In the genomic region with DNA sequence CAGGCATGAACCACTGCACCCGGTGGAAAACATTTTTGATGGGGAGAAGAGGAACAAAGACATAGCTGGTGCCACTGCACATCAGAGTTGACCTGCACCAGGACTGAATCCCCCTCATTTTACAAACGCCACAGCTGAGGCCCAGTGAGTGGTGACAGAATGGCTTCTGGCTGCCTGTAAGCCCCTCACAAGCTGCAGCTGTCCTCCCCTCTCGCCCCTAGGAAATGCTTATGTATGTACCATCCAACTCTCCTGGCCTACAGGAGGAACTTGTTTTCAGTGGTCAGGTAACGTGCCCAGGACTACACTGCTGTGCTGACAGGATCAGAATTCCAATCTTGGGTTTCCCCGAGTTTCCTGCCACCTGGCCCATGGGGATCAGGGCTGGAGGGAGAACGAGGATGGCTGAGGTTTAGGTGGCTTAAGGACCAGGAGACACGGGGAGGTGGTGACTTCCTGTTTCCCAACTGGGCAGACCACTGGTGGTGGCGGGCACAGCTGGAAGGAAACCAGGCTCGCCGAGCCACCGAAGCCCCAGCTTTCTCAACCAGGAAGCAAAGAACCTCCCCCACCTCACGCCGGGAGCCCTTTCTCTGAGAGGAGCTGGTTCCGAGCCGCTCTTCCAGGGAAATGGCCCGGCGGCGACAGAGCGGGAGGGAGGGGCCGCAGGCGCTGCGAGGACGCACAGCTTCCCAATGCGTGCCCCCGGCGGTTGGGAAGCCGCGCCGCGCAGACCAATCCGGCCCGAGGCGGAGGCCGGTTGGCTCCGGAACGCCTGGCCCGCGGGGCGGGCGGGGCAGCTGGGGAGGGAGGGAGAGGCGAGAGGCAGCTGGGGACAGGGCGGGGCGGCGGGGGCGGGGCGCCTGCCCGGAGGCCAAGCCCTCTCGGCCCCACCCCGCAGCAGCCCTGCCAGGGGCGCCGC, we compare ENCODE assay signal across 8 cellular contexts. TPM values are rescaled to one million over a fixed set of nuclear protein-coding genes. Genes with fewer than 3 reads are reported as not detected.
A peak's percentile ranks its signal among the peaks of the same experiment; 100 is the strongest.
DNase-seq lines count a peak whose midpoint lies in the region; ATAC-seq and TF ChIP-seq lines count a peak whose summit lies in the region.

No MANE protein-coding gene starts in this region.

- no peaks in the 10 kb centered on the region for H3K79me2 ChIP-seq in OCI-LY1 (ENCODE audit: insufficient read depth, low read length)

- no peaks in the 10 kb centered on the region for H3K36me3 Mint-ChIP-seq in activated T-helper 17 cell treated with anti-CD3 and anti-CD28 coated beads, Interleukin-2, amount 50 U/mL, for 72 hours (ENCODE audit: low read depth)
- no peaks in the 10 kb centered on the region for H3K36me3 Mint-ChIP-seq in naive thymus-derived CD8-positive, alpha-beta T cell

- no peaks in the 10 kb centered on the region for H3K9me3 Mint-ChIP-seq in activated T-helper 17 cell treated with anti-CD3 and anti-CD28 coated beads, Interleukin-2, amount 50 U/mL, for 72 hours
- no peaks in the 10 kb centered on the region for H3K9me3 Mint-ChIP-seq in naive thymus-derived CD8-positive, alpha-beta T cell

- H3K27ac Mint-ChIP-seq in activated T-helper 17 cell treated with anti-CD3 and anti-CD28 coated beads, Interleukin-2, amount 50 U/mL, for 72 hours, result peak overlapping the region; percentile 79
- H3K27ac Mint-ChIP-seq in naive thymus-derived CD8-positive, alpha-beta T cell, result peak overlapping the region in 8 of 10 donors; percentile 11 to 76 (median 56)

- H3K27me3 ChIP-seq in HUES6 (ENCODE audit: control insufficient read depth, insufficient read depth, low read length), result no peaks in the 10 kb centered on the region
- 0 out of 2 replicates have a peak, but pooled peaks cover 7% of the 10 kb centered on the region for H3K27me3 ChIP-seq in OCI-LY1 (ENCODE audit: insufficient read depth, low read length)

- no peak for TF ChIP-seq CTCF in OCI-LY1 (IDR thresholded peaks at IDR 0.05; ENCODE audit: low read length)
- TF ChIP-seq CTCF in fibroblast of mammary gland (conservative IDR thresholded peaks at IDR 0.05; ENCODE audit: control insufficient read depth, insufficient read depth, low read depth, low read length), result no peak

- no peaks in the 10 kb centered on the region for H3F3A ChIP-seq in OCI-LY1 (ENCODE audit: insufficient read depth, low read length)

- H3K27me3 Mint-ChIP-seq in activated T-helper 17 cell treated with anti-CD3 and anti-CD28 coated beads, Interleukin-2, amount 50 U/mL, for 72 hours, result no peaks in the 10 kb centered on the region
- H3K27me3 Mint-ChIP-seq in naive thymus-derived CD8-positive, alpha-beta T cell, result no peaks in the 10 kb centered on the region

- H3K9me2 ChIP-seq in OCI-LY1 (ENCODE audit: low read depth, low read length), result no peaks in the 10 kb centered on the region

- DNase-seq in D341Med (ENCODE audit: low spot score), result peak; percentile 98
- DNase-seq in fibroblast of mammary gland (ENCODE audit: low read depth), result peak; percentile 86
- DNase-seq in naive thymus-derived CD8-positive, alpha-beta T cell, result peak in 6 of 10 donors; percentile 49 to 81 (median 64)
- peak; percentile 93 for DNase-seq in stimulated activated naive CD8-positive, alpha-beta T cell treated with anti-CD3 and anti-CD28 coated beads, Interleukin-15, Interleukin-2, amounts not matched to agents 100 U/mL and 50 U/mL, for 24 hours

- peak overlapping the region; percentile 87 for H3K4me2 ChIP-seq in OCI-LY1 (ENCODE audit: low read length)

- no peaks in the 10 kb centered on the region for H3K9me3 ChIP-seq in HUES6 (ENCODE audit: control insufficient read depth, insufficient read depth, low read depth, low read length)
- H3K9me3 ChIP-seq in OCI-LY1 (ENCODE audit: low read length), result no peaks in the 10 kb centered on the region

- peaks cover 12% of the 10 kb centered on the region for H3K4me1 ChIP-seq in HUES6 (ENCODE audit: control insufficient read depth, insufficient read depth, low read length)
- H3K4me1 ChIP-seq in OCI-LY1 (ENCODE audit: insufficient read depth, low read length, severe bottlenecking), result peaks cover 20% of the 10 kb centered on the region

- H3K36me3 ChIP-seq in HUES6 (ENCODE audit: control insufficient read depth, insufficient read depth, low read length) (peaks cover 10% of the 10 kb centered on the region), OCI-LY1 (ENCODE audit: insufficient read depth, low read length) (no peaks in the 10 kb centered on the region)

- ATAC-seq in GM21381 (IDR thresholded peaks at IDR 0.05; ENCODE audit: unreplicated experiment), result peak; percentile 73
- ATAC-seq in activated T-helper 17 cell treated with anti-CD3 and anti-CD28 coated beads, Interleukin-2, amount 50 U/mL, for 72 hours (replicated peaks), result peak; percentile 90
- peak; percentile 66 to 73 for ATAC-seq in naive thymus-derived CD8-positive, alpha-beta T cell
- peak; percentile 84 for ATAC-seq in stimulated activated naive CD8-positive, alpha-beta T cell treated with anti-CD3 and anti-CD28 coated beads, Interleukin-15, Interleukin-2, amounts not matched to agents 100 U/mL and 50 U/mL, for 24 hours

- H4K20me1 ChIP-seq in OCI-LY1 (ENCODE audit: insufficient read depth, low read length), result no peaks in the 10 kb centered on the region

- H3K4me3 ChIP-seq in HUES6 (ENCODE audit: low read depth, low read length) (peak overlapping the region; percentile 79), OCI-LY1 (ENCODE audit: low read depth, low read length, poor library complexity, severe bottlenecking) (peak overlapping the region; percentile 82), fibroblast of mammary gland (ENCODE audit: control insufficient read depth, low read depth, low read length) (peak overlapping the region; percentile 68)

- POLR2A ChIA-PET in naive thymus-derived CD8-positive, alpha-beta T cell (lab: Charles Lee), result interaction anchor here (3.5 kb wide), 1 partner anchor 12 kb away, joined by 35 read pairs; a partner anchor contains a TSS

- peak overlapping the region; percentile 79 for H3K4me3 Mint-ChIP-seq in activated T-helper 17 cell treated with anti-CD3 and anti-CD28 coated beads, Interleukin-2, amount 50 U/mL, for 72 hours
- H3K4me3 Mint-ChIP-seq in naive thymus-derived CD8-positive, alpha-beta T cell, result peak overlapping the region; percentile 71 to 91 (median 84)

- no peak overlapping the region for H2AFZ ChIP-seq in OCI-LY1 (ENCODE audit: low read length)

- peak overlapping the region; percentile 82 for H3K9ac ChIP-seq in HUES6 (ENCODE audit: low read length)
- H3K9ac ChIP-seq in OCI-LY1 (ENCODE audit: low read length), result peak overlapping the region; percentile 65

- H3K27ac ChIP-seq in HUES6 (ENCODE audit: low read depth, low read length), result peak overlapping the region; percentile 6; the same call in 1 of the 2 replicates
- peak overlapping the region; percentile 32 for H3K27ac ChIP-seq in OCI-LY1 (ENCODE audit: low read depth, low read length, poor library complexity, severe bottlenecking)

- H3K4me1 Mint-ChIP-seq in activated T-helper 17 cell treated with anti-CD3 and anti-CD28 coated beads, Interleukin-2, amount 50 U/mL, for 72 hours, result peaks cover 4% of the 10 kb centered on the region
- H3K4me1 Mint-ChIP-seq in naive thymus-derived CD8-positive, alpha-beta T cell, result peaks cover 5 to 12% (median 7%) of the 10 kb centered on the region in 4 donors

RNA-seq across cellular contexts. Expression of a gene that starts 1.0 kb away (rescaled TPM):
- total RNA-seq in activated T-helper 17 cell treated with anti-CD3 and anti-CD28 coated beads, Interleukin-2, amount 50 U/mL, for 72 hours, result 10 to 100 TPM; 20.5 to 43.7 TPM
- total RNA-seq in naive thymus-derived CD8-positive, alpha-beta T cell, result 1 to 10 TPM; 1.2 to 1.3 TPM
- polyA plus RNA-seq in naive thymus-derived CD8-positive, alpha-beta T cell, result under 1 TPM in 2 of 3 donors, not detected in 1; 0.09 to 0.12 TPM

RNA-seq across cellular contexts. Expression of a gene that starts 12.6 kb away (rescaled TPM):
- 10 to 100 TPM; 27.2 to 31.4 TPM for total RNA-seq in activated T-helper 17 cell treated with anti-CD3 and anti-CD28 coated beads, Interleukin-2, amount 50 U/mL, for 72 hours
- 10 to 100 TPM; 32.2 to 32.9 TPM for total RNA-seq in naive thymus-derived CD8-positive, alpha-beta T cell
- 10 to 100 TPM; 18.1 to 27.1 (median 18.4) TPM for polyA plus RNA-seq in naive thymus-derived CD8-positive, alpha-beta T cell

Comparison
In these comparisons a context has a peak if more than half of its experiments do, and no peak if none do; other contexts are left out.
1. Peak in every context shown above with its lines: DNase-seq, ATAC-seq, H3K4me3 ChIP-seq and H3K27ac ChIP-seq.
2. RNA of a gene that starts 1.0 kb away (total RNA-seq): 20.5 to 43.7 TPM in activated T-helper 17 cell treated with anti-CD3 and anti-CD28 coated beads, Interleukin-2, amount 50 U/mL, for 72 hours; 1.2 to 1.3 TPM in naive thymus-derived CD8-positive, alpha-beta T cell; every median in the first group is over 4 times any median in the second.